ENCODE assay signal across 1 cellular context in genomic region chr16:68086860-68087268, GRCh38.
A peak's percentile ranks its signal among the peaks of the same experiment; 100 is the strongest.
TF ChIP-seq lines count a peak whose summit lies in the region.

No MANE protein-coding gene starts in this region.

TF ChIP-seq in IMR-90, 13 proteins besides CTCF, POLR2A, EP300 and RAD21:
- TF ChIP-seq MAFK (IDR thresholded peaks at IDR 0.05; ENCODE audit: low read depth, low read length) = peak; percentile 96
- TF ChIP-seq USF2 (IDR thresholded peaks at IDR 0.05; ENCODE audit: low read depth, low read length) = no peak
